ENCODE assay signal across 1 cellular context in genomic region chr6:141242957-141243356, GRCh38.
TF ChIP-seq lines count a peak whose summit lies in the region.

No MANE protein-coding gene starts in this region.

TF ChIP-seq in K562, 482 proteins besides CTCF, POLR2A, EP300 and RAD21 (continued from another document):
- no peak for TF ChIP-seq PURB (CRISPR knock-in tag; IDR thresholded peaks at IDR 0.05; ENCODE audit: low read depth)
